ENCODE assay signal across 8 cellular contexts in the genomic region with DNA sequence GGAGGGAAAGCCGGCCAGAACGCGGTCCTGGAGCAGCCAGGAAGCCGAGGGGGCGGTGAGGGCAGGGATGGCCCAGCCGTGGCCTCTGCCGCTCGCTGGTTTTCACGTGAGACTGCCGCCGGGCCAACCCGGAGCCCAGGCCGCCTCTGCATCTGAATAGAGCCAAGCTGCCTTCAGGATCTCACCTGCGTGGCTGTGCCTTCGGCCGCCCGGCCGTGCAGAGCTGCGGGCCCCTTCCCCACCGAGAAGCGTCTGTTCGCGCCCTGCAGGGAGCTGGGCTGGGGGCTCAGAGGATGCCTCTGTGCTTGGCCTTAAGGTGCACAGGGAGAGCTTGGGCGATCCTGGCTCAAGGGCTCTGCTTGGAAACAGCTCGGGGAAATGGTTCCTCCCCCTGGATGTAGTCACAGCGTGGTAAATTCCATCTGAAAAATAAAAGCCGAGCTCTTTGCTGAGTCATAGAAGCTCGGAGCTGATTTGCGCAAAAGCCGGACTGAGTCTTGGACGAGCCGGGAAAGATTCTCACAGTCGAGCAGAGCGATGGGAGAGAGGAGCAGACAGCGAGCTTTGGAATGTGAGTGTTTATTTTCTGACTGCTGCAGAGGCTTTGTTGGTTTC. TPM values are rescaled to one million over a fixed set of nuclear protein-coding genes. Genes with fewer than 3 reads are reported as not detected.
DNase-seq lines count a peak whose midpoint lies in the region; ATAC-seq and TF ChIP-seq lines count a peak whose summit lies in the region.

A gene (plus strand): TSS at position 456 of the 615 bp plus-strand sequence. CDS start 38,863 bp downstream, outside the sequence.

- no peak for TF ChIP-seq CTCF in fibroblast of villous mesenchyme (IDR thresholded peaks at IDR 0.05; ENCODE audit: insufficient read depth, low read depth, low read length)

- POLR2A ChIA-PET in activated CD8-positive, alpha-beta T cell treated with anti-CD3 and anti-CD28 coated beads, Interleukin-2, amount 10 ng/mL, durations not matched to agents 7 days and 5 days (lab: Charles Lee): no interaction called here
- POLR2A ChIA-PET in naive thymus-derived CD4-positive, alpha-beta T cell (lab: Charles Lee): no interaction called here

- no peak within 1 kb of the TSS for H3K27ac ChIP-seq in naive thymus-derived CD4-positive, alpha-beta T cell (ENCODE audit: low read depth, low read length)
- H3K27ac ChIP-seq in aorta (ENCODE audit: low read depth in 1 of 2, low read length in 2 of 2): no peak within 1 kb of the TSS

- H3K36me3 Mint-ChIP-seq in activated CD8-positive, alpha-beta T cell treated with anti-CD3 and anti-CD28 coated beads, Interleukin-2, amount 10 ng/mL, durations not matched to agents 7 days and 5 days (ENCODE audit: low read depth): no peaks in the 10 kb centered on the region
- H3K36me3 Mint-ChIP-seq in naive thymus-derived CD4-positive, alpha-beta T cell: no peaks in the 10 kb centered on the region

- no peaks in the 10 kb centered on the region for H3K9me3 Mint-ChIP-seq in activated CD8-positive, alpha-beta T cell treated with anti-CD3 and anti-CD28 coated beads, Interleukin-2, amount 10 ng/mL, durations not matched to agents 7 days and 5 days (ENCODE audit: insufficient read depth)
- peaks cover 0 to 2% (median 0%) of the 10 kb centered on the region in 11 donors for H3K9me3 Mint-ChIP-seq in naive thymus-derived CD4-positive, alpha-beta T cell

- H3K4me3 ChIP-seq in fibroblast of villous mesenchyme (ENCODE audit: low read depth, low read length) (peak within 1 kb of the TSS; percentile 61), aorta (ENCODE audit: low read length in 2 of 2) (peak within 1 kb of the TSS; percentile 16 to 48)
- H3K4me3 ChIP-seq in naive thymus-derived CD4-positive, alpha-beta T cell (ENCODE audit: low read length): no peak within 1 kb of the TSS

- 2% methylated on average over 35 of the region's 35 CpGs for WGBS in aorta, 2 donors

- H3K27me3 Mint-ChIP-seq in activated CD8-positive, alpha-beta T cell treated with anti-CD3 and anti-CD28 coated beads, Interleukin-2, amount 10 ng/mL, durations not matched to agents 7 days and 5 days (ENCODE audit: low read depth): peaks cover 16% of the 10 kb centered on the region
- H3K27me3 Mint-ChIP-seq in naive thymus-derived CD4-positive, alpha-beta T cell: peaks cover 0 to 16% (median 11%) of the 10 kb centered on the region in 5 donors

- no peaks in the 10 kb centered on the region for H3K27me3 ChIP-seq in naive thymus-derived CD4-positive, alpha-beta T cell (ENCODE audit: control insufficient read depth in 2 of 2, insufficient read depth in 2 of 2, low read length in 2 of 2)
- no peaks in the 10 kb centered on the region for H3K27me3 ChIP-seq in aorta (ENCODE audit: control insufficient read depth in 1 of 2, insufficient read depth in 2 of 2, low read length in 1 of 2)

- ATAC-seq in activated CD8-positive, alpha-beta T cell treated with anti-CD3 and anti-CD28 coated beads, Interleukin-2, amount 10 ng/mL, durations not matched to agents 7 days and 5 days: no peak
- ATAC-seq in naive thymus-derived CD4-positive, alpha-beta T cell: no peak
- peak; percentile 78 for ATAC-seq in aorta (ENCODE audit: low FRiP score)
- ATAC-seq in HG02678 (IDR thresholded peaks at IDR 0.05; ENCODE audit: unreplicated experiment): no peak

- H3K27ac Mint-ChIP-seq in activated CD8-positive, alpha-beta T cell treated with anti-CD3 and anti-CD28 coated beads, Interleukin-2, amount 10 ng/mL, durations not matched to agents 7 days and 5 days: no peak within 1 kb of the TSS
- peak within 1 kb of the TSS in 1 of 9 donors; percentile 51 for H3K27ac Mint-ChIP-seq in naive thymus-derived CD4-positive, alpha-beta T cell

- no peaks in the 10 kb centered on the region for H3K4me1 Mint-ChIP-seq in activated CD8-positive, alpha-beta T cell treated with anti-CD3 and anti-CD28 coated beads, Interleukin-2, amount 10 ng/mL, durations not matched to agents 7 days and 5 days (ENCODE audit: low read depth)
- H3K4me1 Mint-ChIP-seq in naive thymus-derived CD4-positive, alpha-beta T cell: peaks cover 4 to 10% (median 8%) of the 10 kb centered on the region in 7 donors

- no peaks in the 10 kb centered on the region for H3K9me3 ChIP-seq in naive thymus-derived CD4-positive, alpha-beta T cell (ENCODE audit: control insufficient read depth in 2 of 3, low read length in 3 of 3)
- H3K9me3 ChIP-seq in aorta (ENCODE audit: control insufficient read depth, low read length): no peaks in the 10 kb centered on the region

- H3K36me3 ChIP-seq in naive thymus-derived CD4-positive, alpha-beta T cell (ENCODE audit: control insufficient read depth in 2 of 3, insufficient read depth in 3 of 3, low read length in 3 of 3): no peaks in the 10 kb centered on the region
- H3K36me3 ChIP-seq in aorta (ENCODE audit: control insufficient read depth in 1 of 2, insufficient read depth in 2 of 2, low read length in 1 of 2): no peaks in the 10 kb centered on the region

- DNase-seq in NCI-H146 (lab: John Stamatoyannopoulos, UW): peak; percentile 35
- DNase-seq in NCI-H146 treated with DMSO at 0.1 percent for 48 hours (lab: John Stamatoyannopoulos, UW; ENCODE audit: unreplicated experiment): no peak
- no peak for DNase-seq in activated CD8-positive, alpha-beta T cell treated with anti-CD3 and anti-CD28 coated beads, Interleukin-2, amount 10 ng/mL, durations not matched to agents 7 days and 5 days
- peak; percentile 97 for DNase-seq in fibroblast of villous mesenchyme (ENCODE audit: low read depth)
- DNase-seq in naive thymus-derived CD4-positive, alpha-beta T cell: no peak
- DNase-seq in aorta: peak; percentile 59 to 72
- no peak for DNase-seq in NCI-H2081 (lab: John Stamatoyannopoulos, UW)

- intact Hi-C loops in naive thymus-derived CD4-positive, alpha-beta T cell (cut with micrococcal nuclease): no loop called here
- intact Hi-C loops in aorta (cut with DNase I): no loop called here

- no peaks in the 10 kb centered on the region for H3K4me1 ChIP-seq in naive thymus-derived CD4-positive, alpha-beta T cell (ENCODE audit: control insufficient read depth in 2 of 2, insufficient read depth in 2 of 2, low read length in 2 of 2)
- no peaks in the 10 kb centered on the region for H3K4me1 ChIP-seq in aorta (ENCODE audit: control insufficient read depth in 1 of 2, insufficient read depth in 2 of 2, low read length in 2 of 2)

- CTCF ChIA-PET in activated CD8-positive, alpha-beta T cell treated with anti-CD3 and anti-CD28 coated beads, Interleukin-2, amount 10 ng/mL, durations not matched to agents 7 days and 5 days (lab: Charles Lee): no interaction called here
- CTCF ChIA-PET in naive thymus-derived CD4-positive, alpha-beta T cell (lab: Charles Lee): no interaction called here

- H3K4me3 Mint-ChIP-seq in activated CD8-positive, alpha-beta T cell treated with anti-CD3 and anti-CD28 coated beads, Interleukin-2, amount 10 ng/mL, durations not matched to agents 7 days and 5 days: peak within 1 kb of the TSS; percentile 61
- peak within 1 kb of the TSS; percentile 63 to 87 (median 78) for H3K4me3 Mint-ChIP-seq in naive thymus-derived CD4-positive, alpha-beta T cell

RNA-seq across cellular contexts. Expression of the gene that starts here (rescaled TPM):
- under 1 TPM; 0.08 TPM for total RNA-seq in activated CD8-positive, alpha-beta T cell treated with anti-CD3 and anti-CD28 coated beads, Interleukin-2, amount 10 ng/mL, durations not matched to agents 7 days and 5 days
- total RNA-seq in fibroblast of villous mesenchyme (under 0.01 and 0.43 TPM in 2 replicates), aorta (under 1 TPM; 0.23 to 0.99 TPM)
- total RNA-seq in naive thymus-derived CD4-positive, alpha-beta T cell: 1 to 10 TPM in 2 of 5 experiments, under 1 TPM in 3; 0.15 to 1.4 (median 0.22) TPM
- under 1 TPM in 1 of 2 donors, not detected in 1; 0.40 TPM for polyA plus RNA-seq in naive thymus-derived CD4-positive, alpha-beta T cell
- polyA plus RNA-seq in aorta: under 1 TPM in 1 of 2 donors, not detected in 1; 0.36 TPM

Comparison
In these comparisons a context has a peak if more than half of its experiments do, and no peak if none do; other contexts are left out.
1. Peak in DNase-seq and H3K4me3 ChIP-seq in fibroblast of villous mesenchyme; RNA of the gene not detected or under 1 TPM.
2. Peak in DNase-seq, ATAC-seq and H3K4me3 ChIP-seq in aorta; RNA of the gene not detected or under 1 TPM.